Comparison of ENCODE assay signal across 31 cellular contexts in genomic region chr1:199447906-199448305, GRCh38.
A peak's percentile ranks its signal among the peaks of the same experiment; 100 is the strongest.
DNase-seq lines count a peak whose midpoint lies in the region; ATAC-seq and TF ChIP-seq lines count a peak whose summit lies in the region.
"Had no signal": no experiment of that assay in that cellular context is flagged by ENCODE, and none has a peak within 500 bp of the region (broad histone marks: within the 10 kb centered on the region; RNA-seq: fewer than 3 reads in every experiment).

No MANE protein-coding gene starts in this region.

- H3K27me3 Mint-ChIP-seq in Calu3 (ENCODE audit: unreplicated experiment) (no peaks in the 10 kb centered on the region), neural progenitor cell (ENCODE audit: insufficient read depth, low read depth) (no peaks in the 10 kb centered on the region)
- H3K27me3 Mint-ChIP-seq: activated CD4-positive, alpha-beta memory T cell treated with anti-CD3 and anti-CD28 coated beads, Interleukin-2, amount 10 ng/mL, durations not matched to agents 7 days and 5 days had no signal

- BruUV-seq in Calu3 (replicated peaks; lab: Mats Ljungman, UMichigan) = no TSS peak

- no peaks in the 10 kb centered on the region for H3K79me2 ChIP-seq in neural progenitor cell (ENCODE audit: low read depth)

- TF ChIP-seq POLR2A in body of pancreas (IDR thresholded peaks at IDR 0.05) = no peak
- no peak for TF ChIP-seq POLR2A in testis (IDR thresholded peaks at IDR 0.05)

- no peak overlapping the region for H3K4me2 ChIP-seq in neural progenitor cell
- H3K4me2 ChIP-seq: PC-9 had no signal

- no peaks in the 10 kb centered on the region for H3K36me3 ChIP-seq in body of pancreas (replicated peaks in 1 of 2; ENCODE audit: insufficient read depth in 1 of 2, low read depth in 2 of 2)
- H3K36me3 ChIP-seq in neural progenitor cell = no peaks in the 10 kb centered on the region
- H3K36me3 ChIP-seq in testis (ENCODE audit: low read depth, missing control alignments) = no peaks in the 10 kb centered on the region
- H3K36me3 ChIP-seq: esophagus muscularis mucosa, right lobe of liver, uterus had no signal

- H3K27ac Mint-ChIP-seq in Calu3 (ENCODE audit: unreplicated experiment) = peak overlapping the region; percentile 92
- H3K27ac Mint-ChIP-seq in neural progenitor cell = no peak overlapping the region
- H3K27ac Mint-ChIP-seq: activated CD4-positive, alpha-beta memory T cell treated with anti-CD3 and anti-CD28 coated beads, Interleukin-2, amount 10 ng/mL, durations not matched to agents 7 days and 5 days; CD4-positive, alpha-beta memory T cell; stimulated activated naive CD8-positive, alpha-beta T cell treated with anti-CD3 and anti-CD28 coated beads, Interleukin-15, amount 100 ng/mL, for 72 hours had no signal

- H3K27me3 ChIP-seq in body of pancreas (no peaks in the 10 kb centered on the region), neural progenitor cell (no peaks in the 10 kb centered on the region), testis (no peaks in the 10 kb centered on the region)
- H3K27me3 ChIP-seq: esophagus muscularis mucosa, right lobe of liver, uterus had no signal

- TF ChIP-seq CTCF in Calu3 (IDR thresholded peaks at IDR 0.05; ENCODE audit: unreplicated experiment) (no peak), body of pancreas (IDR thresholded peaks at IDR 0.05) (no peak), neural progenitor cell (IDR thresholded peaks at IDR 0.05) (no peak), testis (IDR thresholded peaks at IDR 0.05) (no peak)

- H3K4me3 Mint-ChIP-seq in Calu3 (ENCODE audit: low read depth, unreplicated experiment) = no peak overlapping the region
- H3K4me3 Mint-ChIP-seq in neural progenitor cell = no peak overlapping the region
- H3K4me3 Mint-ChIP-seq: activated CD4-positive, alpha-beta memory T cell treated with anti-CD3 and anti-CD28 coated beads, Interleukin-2, amount 10 ng/mL, durations not matched to agents 7 days and 5 days; CD4-positive, alpha-beta memory T cell; central memory CD8-positive, alpha-beta T cell; stimulated activated naive CD8-positive, alpha-beta T cell treated with anti-CD3 and anti-CD28 coated beads, Interleukin-15, amount 100 ng/mL, for 72 hours had no signal

- H3K9me3 Mint-ChIP-seq in Calu3 (ENCODE audit: low read depth, unreplicated experiment) (peaks cover 5% of the 10 kb centered on the region), neural progenitor cell (peaks cover 11% of the 10 kb centered on the region)
- H3K9me3 Mint-ChIP-seq: activated CD4-positive, alpha-beta memory T cell treated with anti-CD3 and anti-CD28 coated beads, Interleukin-2, amount 10 ng/mL, durations not matched to agents 7 days and 5 days had no signal

- H3K9me3 ChIP-seq in body of pancreas (no peaks in the 10 kb centered on the region), neural progenitor cell (ENCODE audit: low read depth) (no peaks in the 10 kb centered on the region), testis (no peaks in the 10 kb centered on the region)
- H3K9me3 ChIP-seq: right lobe of liver, uterus had no signal

- no peaks in the 10 kb centered on the region for H3F3A ChIP-seq in neural progenitor cell (ENCODE audit: low read depth)

- 70 to 85% methylated on average over 3 to 4 of the region's 4 CpGs for WGBS in body of pancreas, 2 donors
- 72 to 74% methylated on average over 2 to 4 of the region's 4 CpGs for WGBS in testis, 2 donors

- ATAC-seq in body of pancreas (peak; percentile 25), GM21737 (IDR thresholded peaks at IDR 0.05; ENCODE audit: unreplicated experiment) (no peak)
- ATAC-seq: Right ventricle myocardium inferior; SK-N-SH treated with all-trans-retinoic acid at 6 μM for 48 hours; stimulated activated naive CD8-positive, alpha-beta T cell treated with anti-CD3 and anti-CD28 coated beads, Interleukin-15, amount 100 ng/mL, for 72 hours had no signal

- intact Hi-C loops in Calu3 (cut with micrococcal nuclease; ENCODE audit: unreplicated experiment) (no loop called here), body of pancreas (cut with DNase I) (no loop called here), testis (cut with DNase I; ENCODE audit: low total_unique reads) (no loop called here)

- DNase-seq in Calu3 (peak; percentile 28), NCI-H2171 (lab: John Stamatoyannopoulos, UW) (peak; percentile 50), body of pancreas (peak in 1 of 4 donors; percentile 14), neural progenitor cell (ENCODE audit: low spot score) (peak; percentile 23), testis (no peak), CD1c-positive myeloid dendritic cell (ENCODE audit: extremely low spot score) (no peak), dedifferentiated amniotic fluid mesenchymal stem cell (ENCODE audit: extremely low spot score) (no peak)
- DNase-seq: activated CD4-positive, alpha-beta memory T cell treated with anti-CD3 and anti-CD28 coated beads, Interleukin-2, amount 10 ng/mL, durations not matched to agents 7 days and 5 days; activated CD8-positive, alpha-beta memory T cell treated with anti-CD3 and anti-CD28 coated beads, Interleukin-2, amount 50 U/mL, for 4 hours; activated naive CD4-positive, alpha-beta T cell treated with Interleukin-2 at 50 U/mL for 16 hours; AML-193; CD4-positive, alpha-beta memory T cell; dermis blood vessel endothelial cell; DMS153; foreskin melanocyte; NCI-H1092 treated with DMSO at 0.1 percent for 48 hours; NCI-H187; NCI-H526; PC-9; right lobe of liver; stimulated activated CD4-positive, alpha-beta T cell treated with anti-CD3 and anti-CD28 coated beads, Interleukin-12 subunit alpha, Interleukin-12 subunit beta, amount 100 ng/mL, for 4 hours; stimulated activated CD4-positive, alpha-beta T cell treated with anti-CD3 and anti-CD28 coated beads, Interleukin-2, amount 100 ng/mL, for 48 hours; stimulated activated naive CD8-positive, alpha-beta T cell treated with anti-CD3 and anti-CD28 coated beads, Interleukin-15, amount 100 ng/mL, for 72 hours; T-helper 2 cell; uterus had no signal

- H3K36me3 Mint-ChIP-seq in Calu3 (ENCODE audit: insufficient read depth, unreplicated experiment) (no peaks in the 10 kb centered on the region), neural progenitor cell (no peaks in the 10 kb centered on the region)
- H3K36me3 Mint-ChIP-seq: CD4-positive, alpha-beta memory T cell had no signal

- CTCF ChIA-PET in Calu3 (lab: Charles Lee) = no interaction called here

- no peak overlapping the region for H3K9ac ChIP-seq in neural progenitor cell

- H3K27ac ChIP-seq in body of pancreas (peak overlapping the region; percentile 61 to 85 (median 76)), neural progenitor cell (no peak overlapping the region), testis (no peak overlapping the region)
- H3K27ac ChIP-seq: esophagus muscularis mucosa, PC-9, uterus had no signal

- H2AFZ ChIP-seq in neural progenitor cell (replicated peaks) = peak overlapping the region; percentile 42
- H2AFZ ChIP-seq: PC-9 had no signal

- no peak overlapping the region for H3K4me3 ChIP-seq in body of pancreas
- H3K4me3 ChIP-seq in neural progenitor cell = no peak overlapping the region
- no peak overlapping the region for H3K4me3 ChIP-seq in testis
- H3K4me3 ChIP-seq: esophagus muscularis mucosa, lung, PC-9, right lobe of liver, uterus had no signal

- H4K20me1 ChIP-seq in neural progenitor cell (ENCODE audit: low read depth) = no peaks in the 10 kb centered on the region

- H3K4me1 Mint-ChIP-seq in Calu3 (ENCODE audit: low read depth, unreplicated experiment) (peaks cover 41% of the 10 kb centered on the region), neural progenitor cell (no peaks in the 10 kb centered on the region)
- H3K4me1 Mint-ChIP-seq: activated CD4-positive, alpha-beta memory T cell treated with anti-CD3 and anti-CD28 coated beads, Interleukin-2, amount 10 ng/mL, durations not matched to agents 7 days and 5 days; CD4-positive, alpha-beta memory T cell; central memory CD8-positive, alpha-beta T cell; stimulated activated naive CD8-positive, alpha-beta T cell treated with anti-CD3 and anti-CD28 coated beads, Interleukin-15, amount 100 ng/mL, for 72 hours had no signal

- H3K4me1 ChIP-seq in body of pancreas (peaks cover 32% of the 10 kb centered on the region), neural progenitor cell (peaks cover 7% of the 10 kb centered on the region), testis (no peaks in the 10 kb centered on the region)
- H3K4me1 ChIP-seq: esophagus muscularis mucosa, uterus had no signal

Comparison
In these comparisons a context has a peak if more than half of its experiments do, and no peak if none do; other contexts are left out.
1. DNase-seq: peak in Calu3 (single experiment), NCI-H2171 (single experiment) and neural progenitor cell (single experiment); none in testis (single experiment), CD1c-positive myeloid dendritic cell (single experiment) and dedifferentiated amniotic fluid mesenchymal stem cell (single experiment).
2. H3K27ac ChIP-seq: peak in body of pancreas (4 of 4); none in neural progenitor cell (single experiment) and testis (0 of 2).